In the genomic region with DNA sequence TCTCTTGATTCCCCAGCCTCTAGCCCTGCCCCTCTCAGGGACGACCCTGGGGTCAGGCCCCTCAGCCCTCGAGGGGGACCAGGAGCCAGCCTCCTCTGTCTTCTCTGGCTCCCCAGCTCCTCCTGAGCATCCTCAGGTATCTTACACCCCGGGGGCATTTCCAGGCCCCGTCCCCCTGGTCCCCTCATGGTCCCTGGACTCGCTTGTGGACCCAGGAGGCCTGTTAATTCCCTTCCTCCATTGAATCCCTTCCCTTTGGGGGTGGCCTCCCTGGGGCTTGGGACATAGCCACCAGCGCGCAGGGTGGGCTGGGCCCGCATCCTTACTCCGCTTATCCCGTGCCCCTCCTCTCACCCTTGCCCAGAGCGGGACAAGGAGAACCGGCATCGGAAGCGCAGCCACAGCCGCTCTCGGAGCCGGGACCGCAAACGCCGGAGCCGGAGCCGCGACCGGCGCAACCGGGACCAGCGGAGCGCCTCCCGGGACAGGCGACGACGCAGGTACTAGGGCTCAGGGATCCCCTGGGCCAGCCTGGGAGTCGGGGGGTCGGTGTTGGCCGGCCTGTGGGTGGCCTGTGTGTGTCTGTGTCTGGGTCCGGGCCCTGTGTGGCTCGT, we compare ENCODE assay signal across 15 cellular contexts. TPM values are rescaled to one million over a fixed set of nuclear protein-coding genes. Genes with fewer than 3 reads are reported as not detected.
DNase-seq lines count a peak whose midpoint lies in the region; ATAC-seq and TF ChIP-seq lines count a peak whose summit lies in the region.
"Had no signal": no experiment of that assay in that cellular context is flagged by ENCODE, and none has a peak within 500 bp of the region (broad histone marks: within the 10 kb centered on the region; RNA-seq: fewer than 3 reads in every experiment).

No MANE protein-coding gene starts in this region.

- no peak for ATAC-seq in CD4-positive, CD25-positive, alpha-beta regulatory T cell (ENCODE audit: low read depth in 2 of 2)
- ATAC-seq in activated naive CD8-positive, alpha-beta T cell treated with anti-CD3 and anti-CD28 coated beads, Interleukin-2, amount 50 U/mL, for 24 hours = no peak
- ATAC-seq in natural killer cell (no peak), left lobe of liver (no peak)

- H3K9me3 ChIP-seq in CD4-positive, CD25-positive, alpha-beta regulatory T cell (ENCODE audit: control insufficient read depth in 2 of 2, low read length in 2 of 2) = no peaks in the 10 kb centered on the region
- H3K9me3 ChIP-seq in BE2C = no peaks in the 10 kb centered on the region
- H3K9me3 ChIP-seq: MG63 had no signal

- peaks cover 7% of the 10 kb centered on the region for H3K27me3 Mint-ChIP-seq in CD4-positive, CD25-positive, alpha-beta regulatory T cell
- H3K27me3 Mint-ChIP-seq in activated naive CD8-positive, alpha-beta T cell treated with anti-CD3 and anti-CD28 coated beads, Interleukin-2, amount 50 U/mL, for 24 hours = peaks cover 4% of the 10 kb centered on the region
- H3K27me3 Mint-ChIP-seq in natural killer cell (ENCODE audit: low read depth in 2 of 2) = no peaks in the 10 kb centered on the region

- peaks cover 0 to 2% (median 0%) of the 10 kb centered on the region in 7 donors for H3K9me3 Mint-ChIP-seq in CD4-positive, CD25-positive, alpha-beta regulatory T cell
- H3K9me3 Mint-ChIP-seq in activated naive CD8-positive, alpha-beta T cell treated with anti-CD3 and anti-CD28 coated beads, Interleukin-2, amount 50 U/mL, for 24 hours = no peaks in the 10 kb centered on the region
- H3K9me3 Mint-ChIP-seq in natural killer cell = no peaks in the 10 kb centered on the region
- H3K9me3 Mint-ChIP-seq: CD14-positive monocyte; T-helper 2 cell treated with Interferon-gamma antibody and Interleukin-4, amounts not matched to agents 5 μg/mL and 100 μg/mL, for 36 hours had no signal

- H3K4me3 ChIP-seq in CD4-positive, CD25-positive, alpha-beta regulatory T cell (ENCODE audit: low read depth, low read length) = no peak overlapping the region
- H3K4me3 ChIP-seq in HFF-Myc (replicated peaks; ENCODE audit: low read depth, low read length) (peak overlapping the region; percentile 75; the same call in 1 of the 2 replicates), BE2C (ENCODE audit: low read depth, low read length) (no peak overlapping the region)
- H3K4me3 ChIP-seq: MG63 had no signal

- TF ChIP-seq CTCF in HFF-Myc (IDR thresholded peaks at IDR 0.05; ENCODE audit: low read depth, low read length, missing control alignments) = no peak
- TF ChIP-seq CTCF in natural killer cell (IDR thresholded peaks at IDR 0.05) = no peak
- no peak for TF ChIP-seq CTCF in BE2C (IDR thresholded peaks at IDR 0.05; ENCODE audit: low read depth, low read length)

- peaks cover 36% of the 10 kb centered on the region for H3K36me3 Mint-ChIP-seq in CD4-positive, CD25-positive, alpha-beta regulatory T cell
- H3K36me3 Mint-ChIP-seq in activated naive CD8-positive, alpha-beta T cell treated with anti-CD3 and anti-CD28 coated beads, Interleukin-2, amount 50 U/mL, for 24 hours (ENCODE audit: low read depth) = peaks cover 59% of the 10 kb centered on the region
- peaks cover 8% of the 10 kb centered on the region for H3K36me3 Mint-ChIP-seq in natural killer cell

- no peaks in the 10 kb centered on the region for H3K27me3 ChIP-seq in CD4-positive, CD25-positive, alpha-beta regulatory T cell (ENCODE audit: control insufficient read depth, insufficient read depth, low read length)
- H3K27me3 ChIP-seq in BE2C = no peaks in the 10 kb centered on the region
- H3K27me3 ChIP-seq: MG63 had no signal

- H3K27ac ChIP-seq in CD4-positive, CD25-positive, alpha-beta regulatory T cell (ENCODE audit: insufficient read depth, low read length, poor library complexity, severe bottlenecking) = peak overlapping the region; percentile 55

- H3K4me1 Mint-ChIP-seq in CD4-positive, CD25-positive, alpha-beta regulatory T cell = peaks cover 7 to 64% (median 41%) of the 10 kb centered on the region in 4 donors
- H3K4me1 Mint-ChIP-seq in activated naive CD8-positive, alpha-beta T cell treated with anti-CD3 and anti-CD28 coated beads, Interleukin-2, amount 50 U/mL, for 24 hours = peaks cover 52% of the 10 kb centered on the region
- peaks cover 53 to 76% of the 10 kb centered on the region in 2 donors for H3K4me1 Mint-ChIP-seq in natural killer cell

- intact Hi-C loops in natural killer cell (cut with micrococcal nuclease) = loop anchor here (10.0 kb wide), 2 partner anchors 656 to 1464 kb away; partner anchors contain the start of genes TSEN34 and ZSCAN5A

- peak overlapping the region in 3 of 4 donors; percentile 36 to 91 (median 75) for H3K4me3 Mint-ChIP-seq in CD4-positive, CD25-positive, alpha-beta regulatory T cell
- peak overlapping the region; percentile 99 for H3K4me3 Mint-ChIP-seq in activated naive CD8-positive, alpha-beta T cell treated with anti-CD3 and anti-CD28 coated beads, Interleukin-2, amount 50 U/mL, for 24 hours
- H3K4me3 Mint-ChIP-seq in natural killer cell = no peak overlapping the region
- H3K4me3 Mint-ChIP-seq: CD14-positive monocyte had no signal

- H3K27ac Mint-ChIP-seq in CD4-positive, CD25-positive, alpha-beta regulatory T cell = no peak overlapping the region
- H3K27ac Mint-ChIP-seq in activated naive CD8-positive, alpha-beta T cell treated with anti-CD3 and anti-CD28 coated beads, Interleukin-2, amount 50 U/mL, for 24 hours = peak overlapping the region; percentile 72
- peak overlapping the region; percentile 64 to 99 for H3K27ac Mint-ChIP-seq in natural killer cell
- H3K27ac Mint-ChIP-seq: T-helper 2 cell treated with Interferon-gamma antibody and Interleukin-4, amounts not matched to agents 5 μg/mL and 100 μg/mL, for 36 hours had no signal

- peaks cover 52% of the 10 kb centered on the region for H3K36me3 ChIP-seq in CD4-positive, CD25-positive, alpha-beta regulatory T cell (ENCODE audit: control insufficient read depth, insufficient read depth, low read length)
- H3K36me3 ChIP-seq in BE2C = peaks cover 78% of the 10 kb centered on the region

- peaks cover 50% of the 10 kb centered on the region for H3K4me1 ChIP-seq in CD4-positive, CD25-positive, alpha-beta regulatory T cell (ENCODE audit: control insufficient read depth, insufficient read depth, low read length, poor library complexity, severe bottlenecking)
- H3K4me1 ChIP-seq in BE2C = no peaks in the 10 kb centered on the region

- no peak for DNase-seq in CD4-positive, CD25-positive, alpha-beta regulatory T cell
- DNase-seq in HFF-Myc (ENCODE audit: extremely low read depth, low read depth) (no peak), natural killer cell (no peak), BE2C (no peak), left lobe of liver (ENCODE audit: low spot score) (no peak), SKM-1 treated with dmso at 0.1 percent for 144 hours (lab: John Stamatoyannopoulos, UW; ENCODE audit: unreplicated experiment) (no peak)
- DNase-seq in activated naive CD8-positive, alpha-beta T cell treated with anti-CD3 and anti-CD28 coated beads, Interleukin-2, amount 50 U/mL, for 24 hours = no peak
- DNase-seq in stimulated activated CD4-positive, alpha-beta T cell treated with anti-CD3 and anti-CD28 coated beads, Interleukin-1b, Interleukin-23, amount 100 ng/mL, for 48 hours = no peak
- DNase-seq: activated CD4-positive, alpha-beta T cell treated with anti-CD3 and anti-CD28 coated beads, Interleukin-2, amount 50 U/mL, for 48 hours; MG63; NCI-H2171 treated with DMSO at 0.1 percent for 48 hours; stimulated activated CD4-positive, alpha-beta T cell treated with anti-CD3 and anti-CD28 coated beads, Interleukin-2, amount 100 ng/mL, for 24 hours; stimulated activated naive CD4-positive, alpha-beta T cell treated with Interleukin-2 at 50 U/mL for 16 hours had no signal

RNA-seq across cellular contexts. Expression of gene U2AF2, which starts 4.1 kb away (rescaled TPM):
- total RNA-seq in CD4-positive, CD25-positive, alpha-beta regulatory T cell = 283 TPM
- 1 to 10 TPM; 7.2 to 9.3 (median 8.2) TPM for polyA plus RNA-seq in CD4-positive, CD25-positive, alpha-beta regulatory T cell
- total RNA-seq in natural killer cell = 100 to 1,000 TPM; 304 to 322 (median 321) TPM
- polyA plus RNA-seq in BE2C (2012; ENCODE audit: insufficient read depth, insufficient read length, low read depth) = 543 TPM
- total RNA-seq in left lobe of liver = 61.7 TPM

RNA-seq across cellular contexts. Expression of gene CCDC106, which starts 10.9 kb away (rescaled TPM):
- 0.99 TPM for total RNA-seq in CD4-positive, CD25-positive, alpha-beta regulatory T cell
- polyA plus RNA-seq in CD4-positive, CD25-positive, alpha-beta regulatory T cell = 1 to 10 TPM in 1 of 4 donors, under 1 TPM in 3; 0.22 to 1.0 (median 0.51) TPM
- 1 to 10 TPM; 2.0 to 3.2 (median 3.2) TPM for total RNA-seq in natural killer cell
- polyA plus RNA-seq in BE2C (2012; ENCODE audit: insufficient read depth, insufficient read length, low read depth) = 51.0 TPM
- total RNA-seq in left lobe of liver = 13.5 TPM

RNA-seq across cellular contexts. Expression of gene ZNF581, which starts 15.5 kb away (rescaled TPM):
- total RNA-seq in CD4-positive, CD25-positive, alpha-beta regulatory T cell = 23.7 TPM
- polyA plus RNA-seq in CD4-positive, CD25-positive, alpha-beta regulatory T cell = 10 to 100 TPM; 26.5 to 36.6 (median 35.1) TPM
- 10 to 100 TPM; 15.4 to 21.9 (median 19.0) TPM for total RNA-seq in natural killer cell
- 42.2 TPM for polyA plus RNA-seq in BE2C (2012; ENCODE audit: insufficient read depth, insufficient read length, low read depth)
- total RNA-seq in left lobe of liver = 6.1 TPM

RNA-seq across cellular contexts. Expression of gene EPN1, which starts 16.1 kb away (rescaled TPM):
- total RNA-seq in CD4-positive, CD25-positive, alpha-beta regulatory T cell = 46.1 TPM
- polyA plus RNA-seq in CD4-positive, CD25-positive, alpha-beta regulatory T cell = 1 to 10 TPM; 6.3 to 8.3 (median 7.6) TPM
- 10 to 100 TPM; 47.6 to 56.4 (median 51.8) TPM for total RNA-seq in natural killer cell
- polyA plus RNA-seq in BE2C (2012; ENCODE audit: insufficient read depth, insufficient read length, low read depth) = 358 TPM
- total RNA-seq in left lobe of liver = 148 TPM

RNA-seq across cellular contexts. Expression of gene ZNF580, which starts 18.2 kb away (rescaled TPM):
- total RNA-seq in CD4-positive, CD25-positive, alpha-beta regulatory T cell = 30.8 TPM
- polyA plus RNA-seq in CD4-positive, CD25-positive, alpha-beta regulatory T cell = 10 to 100 TPM; 14.3 to 18.9 (median 16.0) TPM
- total RNA-seq in natural killer cell (10 to 100 TPM; 38.0 to 46.0 (median 40.0) TPM), left lobe of liver (7.5 TPM)
- 129 TPM for polyA plus RNA-seq in BE2C (2012; ENCODE audit: insufficient read depth, insufficient read length, low read depth)

Comparison
In these comparisons a context has a peak if more than half of its experiments do, and no peak if none do; other contexts are left out.
1. H3K27ac Mint-ChIP-seq: peak in activated naive CD8-positive, alpha-beta T cell treated with anti-CD3 and anti-CD28 coated beads, Interleukin-2, amount 50 U/mL, for 24 hours (single experiment) and natural killer cell (2 of 2); none in CD4-positive, CD25-positive, alpha-beta regulatory T cell (0 of 3).